ENCODE assay signal across 1 cellular context in the genomic region with DNA sequence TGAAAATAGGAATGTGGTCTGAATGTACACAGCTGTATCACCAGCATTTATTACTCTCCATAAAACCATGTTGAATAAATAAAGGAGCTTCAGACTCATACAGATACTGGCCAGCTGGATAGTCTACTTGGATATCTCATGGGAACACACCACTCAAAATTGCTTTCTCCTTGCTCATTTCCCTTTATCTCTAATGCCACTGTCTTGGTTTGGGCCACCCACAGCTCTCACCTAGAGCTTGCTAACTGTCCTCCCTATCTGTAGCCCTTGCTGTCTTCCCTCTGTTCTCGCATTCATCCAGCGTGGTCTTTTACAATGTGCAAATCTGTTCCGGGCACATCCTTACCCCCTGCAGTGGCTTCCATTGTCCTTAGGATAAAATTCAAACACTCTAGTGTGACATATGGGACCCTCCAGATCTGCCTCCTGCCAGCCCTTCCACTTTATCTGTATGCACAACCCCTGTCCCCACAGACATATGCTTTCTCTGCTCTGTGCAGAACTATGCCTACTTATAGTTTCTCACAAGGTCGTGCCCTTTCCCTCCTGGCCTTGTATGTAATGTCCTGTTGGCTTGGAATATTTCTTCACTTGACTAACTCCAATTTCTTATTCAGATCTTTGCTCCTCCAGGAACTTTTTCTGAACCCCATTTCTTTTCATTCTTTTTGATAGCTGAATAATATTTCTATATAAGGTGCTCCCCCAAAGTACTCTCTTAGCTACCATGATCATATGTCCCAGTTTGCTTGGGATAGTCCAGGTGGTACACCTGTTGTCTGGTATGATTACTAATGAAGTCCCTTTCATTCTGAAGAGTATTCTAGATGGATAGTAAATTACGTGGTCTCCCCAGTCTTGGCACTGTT.
A peak's percentile ranks its signal among the peaks of the same experiment; 100 is the strongest.
TF ChIP-seq lines count a peak whose summit lies in the region.

No MANE protein-coding gene starts in this region.

TF ChIP-seq in K562, 482 proteins besides CTCF, POLR2A, EP300 and RAD21 (continued from another document and continues in another):
- TF ChIP-seq NR0B1 (IDR thresholded peaks at IDR 0.05; ENCODE audit: partially characterized antibody) (no peak), RNF219 (CRISPR knock-in tag; IDR thresholded peaks at IDR 0.05) (no peak), BCL6 (CRISPR knock-in tag; IDR thresholded peaks at IDR 0.05) (no peak), GTF2A2 (tag; IDR thresholded peaks at IDR 0.05) (no peak), SMARCA5 (IDR thresholded peaks at IDR 0.05) (peak; percentile 25; the same call in 1 of the 2 replicates), EHMT2 (IDR thresholded peaks at IDR 0.05) (peak; percentile 85), RBBP5 (IDR thresholded peaks at IDR 0.05; ENCODE audit: borderline replicate concordance, insufficient read depth, low read length, poor library complexity, severe bottlenecking) (no peak), TEAD4 (IDR thresholded peaks at IDR 0.05; ENCODE audit: low read length) (peak; percentile 99), TEAD4 (CRISPR knock-in tag; IDR thresholded peaks at IDR 0.05; ENCODE audit: borderline replicate concordance) (no peak), ARHGAP35 (IDR thresholded peaks at IDR 0.05; ENCODE audit: partially characterized antibody) (no peak), ADNP (tag; IDR thresholded peaks at IDR 0.05) (peak; percentile 21; the same call in 1 of the 2 replicates), SETDB1 (IDR thresholded peaks at IDR 0.05; ENCODE audit: low read length) (no peak), SMAD1 (IDR thresholded peaks at IDR 0.05; ENCODE audit: low read depth, low read length, partially characterized antibody) (peak; percentile 68), SAFB (IDR thresholded peaks at IDR 0.05; ENCODE audit: borderline replicate concordance, low read depth, low read length) (no peak), ZNF280A (IDR thresholded peaks at IDR 0.05; ENCODE audit: low read depth, partially characterized antibody) (no peak), FOXJ2 (tag; IDR thresholded peaks at IDR 0.05) (0 out of 2 replicates have a peak, but pooled peaks have one; percentile 42), SRF (CRISPR knock-in tag; IDR thresholded peaks at IDR 0.05) (peak in 1 of 2 experiments; percentile 22; a peak in 1 of 4 replicates), KHSRP (IDR thresholded peaks at IDR 0.05) (peak; percentile 75), TSC22D4 (tag; IDR thresholded peaks at IDR 0.05) (no peak), FIP1L1 (IDR thresholded peaks at IDR 0.05; ENCODE audit: low read depth, low read length, poor library complexity, severe bottlenecking) (no peak), ZNF444 (CRISPR knock-in tag; IDR thresholded peaks at IDR 0.05) (no peak), ZBTB8A (IDR thresholded peaks at IDR 0.05; ENCODE audit: partially characterized antibody) (no peak), NCOA6 (IDR thresholded peaks at IDR 0.05) (no peak), BACH1 (tag; IDR thresholded peaks at IDR 0.05) (no peak), ZNF589 (CRISPR knock-in tag; IDR thresholded peaks at IDR 0.05; ENCODE audit: low read depth) (peak; percentile 93), NCOA4 (IDR thresholded peaks at IDR 0.05; ENCODE audit: partially characterized antibody) (peak; percentile 86), NR2C1 (IDR thresholded peaks at IDR 0.05) (no peak), NR2C1 (tag; IDR thresholded peaks at IDR 0.05) (peak; percentile 46; the same call in 1 of the 2 replicates), ZNF764 (CRISPR knock-in tag; IDR thresholded peaks at IDR 0.05; ENCODE audit: low read depth) (no peak), MED1 (CRISPR knock-in tag; IDR thresholded peaks at IDR 0.05; ENCODE audit: borderline replicate concordance) (no peak), RHOXF2B (CRISPR knock-in tag; conservative IDR thresholded peaks at IDR 0.05) (no peak)
- TF ChIP-seq, protein P1, sequence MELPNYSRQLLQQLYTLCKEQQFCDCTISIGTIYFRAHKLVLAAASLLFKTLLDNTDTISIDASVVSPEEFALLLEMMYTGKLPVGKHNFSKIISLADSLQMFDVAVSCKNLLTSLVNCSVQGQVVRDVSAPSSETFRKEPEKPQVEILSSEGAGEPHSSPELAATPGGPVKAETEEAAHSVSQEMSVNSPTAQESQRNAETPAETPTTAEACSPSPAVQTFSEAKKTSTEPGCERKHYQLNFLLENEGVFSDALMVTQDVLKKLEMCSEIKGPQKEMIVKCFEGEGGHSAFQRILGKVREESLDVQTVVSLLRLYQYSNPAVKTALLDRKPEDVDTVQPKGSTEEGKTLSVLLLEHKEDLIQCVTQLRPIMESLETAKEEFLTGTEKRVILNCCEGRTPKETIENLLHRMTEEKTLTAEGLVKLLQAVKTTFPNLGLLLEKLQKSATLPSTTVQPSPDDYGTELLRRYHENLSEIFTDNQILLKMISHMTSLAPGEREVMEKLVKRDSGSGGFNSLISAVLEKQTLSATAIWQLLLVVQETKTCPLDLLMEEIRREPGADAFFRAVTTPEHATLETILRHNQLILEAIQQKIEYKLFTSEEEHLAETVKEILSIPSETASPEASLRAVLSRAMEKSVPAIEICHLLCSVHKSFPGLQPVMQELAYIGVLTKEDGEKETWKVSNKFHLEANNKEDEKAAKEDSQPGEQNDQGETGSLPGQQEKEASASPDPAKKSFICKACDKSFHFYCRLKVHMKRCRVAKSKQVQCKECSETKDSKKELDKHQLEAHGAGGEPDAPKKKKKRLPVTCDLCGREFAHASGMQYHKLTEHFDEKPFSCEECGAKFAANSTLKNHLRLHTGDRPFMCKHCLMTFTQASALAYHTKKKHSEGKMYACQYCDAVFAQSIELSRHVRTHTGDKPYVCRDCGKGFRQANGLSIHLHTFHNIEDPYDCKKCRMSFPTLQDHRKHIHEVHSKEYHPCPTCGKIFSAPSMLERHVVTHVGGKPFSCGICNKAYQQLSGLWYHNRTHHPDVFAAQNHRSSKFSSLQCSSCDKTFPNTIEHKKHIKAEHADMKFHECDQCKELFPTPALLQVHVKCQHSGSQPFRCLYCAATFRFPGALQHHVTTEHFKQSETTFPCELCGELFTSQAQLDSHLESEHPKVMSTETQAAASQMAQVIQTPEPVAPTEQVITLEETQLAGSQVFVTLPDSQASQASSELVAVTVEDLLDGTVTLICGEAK (IDR thresholded peaks at IDR 0.05) = no peak
- TF ChIP-seq, protein P1 (CRISPR knock-in tag; IDR thresholded peaks at IDR 0.05) = no peak
- TF ChIP-seq, protein P2, sequence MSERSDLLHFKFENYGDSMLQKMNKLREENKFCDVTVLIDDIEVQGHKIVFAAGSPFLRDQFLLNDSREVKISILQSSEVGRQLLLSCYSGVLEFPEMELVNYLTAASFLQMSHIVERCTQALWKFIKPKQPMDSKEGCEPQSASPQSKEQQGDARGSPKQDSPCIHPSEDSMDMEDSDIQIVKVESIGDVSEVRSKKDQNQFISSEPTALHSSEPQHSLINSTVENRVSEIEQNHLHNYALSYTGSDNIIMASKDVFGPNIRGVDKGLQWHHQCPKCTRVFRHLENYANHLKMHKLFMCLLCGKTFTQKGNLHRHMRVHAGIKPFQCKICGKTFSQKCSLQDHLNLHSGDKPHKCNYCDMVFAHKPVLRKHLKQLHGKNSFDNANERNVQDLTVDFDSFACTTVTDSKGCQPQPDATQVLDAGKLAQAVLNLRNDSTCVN (CRISPR knock-in tag; IDR thresholded peaks at IDR 0.05) = no peak
- TF ChIP-seq, protein P3, sequence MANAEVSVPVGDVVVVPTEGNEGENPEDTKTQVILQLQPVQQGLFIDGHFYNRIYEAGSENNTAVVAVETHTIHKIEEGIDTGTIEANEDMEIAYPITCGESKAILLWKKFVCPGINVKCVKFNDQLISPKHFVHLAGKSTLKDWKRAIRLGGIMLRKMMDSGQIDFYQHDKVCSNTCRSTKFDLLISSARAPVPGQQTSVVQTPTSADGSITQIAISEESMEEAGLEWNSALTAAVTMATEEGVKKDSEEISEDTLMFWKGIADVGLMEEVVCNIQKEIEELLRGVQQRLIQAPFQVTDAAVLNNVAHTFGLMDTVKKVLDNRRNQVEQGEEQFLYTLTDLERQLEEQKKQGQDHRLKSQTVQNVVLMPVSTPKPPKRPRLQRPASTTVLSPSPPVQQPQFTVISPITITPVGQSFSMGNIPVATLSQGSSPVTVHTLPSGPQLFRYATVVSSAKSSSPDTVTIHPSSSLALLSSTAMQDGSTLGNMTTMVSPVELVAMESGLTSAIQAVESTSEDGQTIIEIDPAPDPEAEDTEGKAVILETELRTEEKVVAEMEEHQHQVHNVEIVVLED (CRISPR knock-in tag; IDR thresholded peaks at IDR 0.05) = no peak
- TF ChIP-seq, protein P4, sequence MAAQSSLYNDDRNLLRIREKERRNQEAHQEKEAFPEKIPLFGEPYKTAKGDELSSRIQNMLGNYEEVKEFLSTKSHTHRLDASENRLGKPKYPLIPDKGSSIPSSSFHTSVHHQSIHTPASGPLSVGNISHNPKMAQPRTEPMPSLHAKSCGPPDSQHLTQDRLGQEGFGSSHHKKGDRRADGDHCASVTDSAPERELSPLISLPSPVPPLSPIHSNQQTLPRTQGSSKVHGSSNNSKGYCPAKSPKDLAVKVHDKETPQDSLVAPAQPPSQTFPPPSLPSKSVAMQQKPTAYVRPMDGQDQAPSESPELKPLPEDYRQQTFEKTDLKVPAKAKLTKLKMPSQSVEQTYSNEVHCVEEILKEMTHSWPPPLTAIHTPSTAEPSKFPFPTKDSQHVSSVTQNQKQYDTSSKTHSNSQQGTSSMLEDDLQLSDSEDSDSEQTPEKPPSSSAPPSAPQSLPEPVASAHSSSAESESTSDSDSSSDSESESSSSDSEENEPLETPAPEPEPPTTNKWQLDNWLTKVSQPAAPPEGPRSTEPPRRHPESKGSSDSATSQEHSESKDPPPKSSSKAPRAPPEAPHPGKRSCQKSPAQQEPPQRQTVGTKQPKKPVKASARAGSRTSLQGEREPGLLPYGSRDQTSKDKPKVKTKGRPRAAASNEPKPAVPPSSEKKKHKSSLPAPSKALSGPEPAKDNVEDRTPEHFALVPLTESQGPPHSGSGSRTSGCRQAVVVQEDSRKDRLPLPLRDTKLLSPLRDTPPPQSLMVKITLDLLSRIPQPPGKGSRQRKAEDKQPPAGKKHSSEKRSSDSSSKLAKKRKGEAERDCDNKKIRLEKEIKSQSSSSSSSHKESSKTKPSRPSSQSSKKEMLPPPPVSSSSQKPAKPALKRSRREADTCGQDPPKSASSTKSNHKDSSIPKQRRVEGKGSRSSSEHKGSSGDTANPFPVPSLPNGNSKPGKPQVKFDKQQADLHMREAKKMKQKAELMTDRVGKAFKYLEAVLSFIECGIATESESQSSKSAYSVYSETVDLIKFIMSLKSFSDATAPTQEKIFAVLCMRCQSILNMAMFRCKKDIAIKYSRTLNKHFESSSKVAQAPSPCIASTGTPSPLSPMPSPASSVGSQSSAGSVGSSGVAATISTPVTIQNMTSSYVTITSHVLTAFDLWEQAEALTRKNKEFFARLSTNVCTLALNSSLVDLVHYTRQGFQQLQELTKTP (IDR thresholded peaks at IDR 0.05; ENCODE audit: low read depth in 1 of 2, partially characterized antibody in 2 of 2) = peak; percentile 43 to 88
